8 cellular contexts compared by ENCODE assay signal in the genomic region with DNA sequence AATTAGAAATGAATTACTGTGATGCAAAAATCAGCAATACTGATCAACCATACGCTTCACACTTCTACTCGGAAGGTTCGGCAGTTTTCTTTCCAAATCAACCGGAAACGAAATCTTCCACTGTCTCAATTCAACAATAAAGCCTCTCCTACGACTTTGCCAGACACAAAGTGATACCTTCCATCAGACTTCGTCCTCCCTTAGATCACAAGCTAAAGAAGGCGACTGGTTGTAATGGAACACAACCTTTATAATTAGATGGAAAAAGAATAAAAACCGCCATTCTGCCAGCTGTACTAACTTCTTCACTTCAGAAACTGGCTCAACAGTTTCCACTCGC. TPM values are rescaled to one million over a fixed set of nuclear protein-coding genes. Genes with fewer than 3 reads are reported as not detected.
DNase-seq lines count a peak whose midpoint lies in the region; ATAC-seq, FAIRE-seq and TF ChIP-seq lines count a peak whose summit lies in the region.

No MANE protein-coding gene starts in this region.

- TF ChIP-seq CTCF in fibroblast of the aortic adventitia (IDR thresholded peaks at IDR 0.05; ENCODE audit: insufficient read depth, low read length), result no peak

- FAIRE-seq in urothelium cell line (lab: Jason Lieb, UNC), result no peak

- no peaks in the 10 kb centered on the region for H3K36me3 ChIP-seq in SK-N-MC (ENCODE audit: insufficient read depth, low read length)

- H3K9me3 ChIP-seq in SK-N-MC (ENCODE audit: low read depth, low read length), result no peaks in the 10 kb centered on the region

- H3K27ac ChIP-seq in SK-N-MC, result no peak overlapping the region

- peak; percentile 1 for ATAC-seq in GM21723 (IDR thresholded peaks at IDR 0.05; ENCODE audit: unreplicated experiment)

- H3K9ac ChIP-seq in SK-N-MC (ENCODE audit: insufficient read length), result peak overlapping the region; percentile 85

- no peak for DNase-seq in SK-N-MC (ENCODE audit: low read depth, low spot score)
- DNase-seq in fibroblast of the aortic adventitia (ENCODE audit: low read depth), result no peak
- no peak for DNase-seq in skeletal muscle cell (ENCODE audit: low read depth)
- DNase-seq in urothelium cell line (ENCODE audit: low spot score), result no peak
- no peak for DNase-seq in RKO (ENCODE audit: low spot score)
- no peak for DNase-seq in SKM-1 treated with dmso at 0.1 percent for 144 hours (lab: John Stamatoyannopoulos, UW; ENCODE audit: unreplicated experiment)
- no peak for DNase-seq in D341Med (ENCODE audit: low spot score)

- H3K4me3 ChIP-seq in SK-N-MC (peak overlapping the region; percentile 87), fibroblast of the aortic adventitia (ENCODE audit: low read depth, low read length) (peak overlapping the region; percentile 97), skeletal muscle cell (ENCODE audit: low read depth, low read length) (peak overlapping the region; percentile 98)

RNA-seq across cellular contexts. Expression of gene PARL, which starts 0.6 kb away (rescaled TPM):
- total RNA-seq in fibroblast of the aortic adventitia (ENCODE audit: low replicate concordance), result 32.7 and 102 TPM in 2 replicates

RNA-seq across cellular contexts. Expression of gene MAP6D1, which starts 58.7 kb away (rescaled TPM):
- 1.4 and 6.0 TPM in 2 replicates for total RNA-seq in fibroblast of the aortic adventitia (ENCODE audit: low replicate concordance)
